8 cellular contexts compared by ENCODE assay signal in the genomic region with DNA sequence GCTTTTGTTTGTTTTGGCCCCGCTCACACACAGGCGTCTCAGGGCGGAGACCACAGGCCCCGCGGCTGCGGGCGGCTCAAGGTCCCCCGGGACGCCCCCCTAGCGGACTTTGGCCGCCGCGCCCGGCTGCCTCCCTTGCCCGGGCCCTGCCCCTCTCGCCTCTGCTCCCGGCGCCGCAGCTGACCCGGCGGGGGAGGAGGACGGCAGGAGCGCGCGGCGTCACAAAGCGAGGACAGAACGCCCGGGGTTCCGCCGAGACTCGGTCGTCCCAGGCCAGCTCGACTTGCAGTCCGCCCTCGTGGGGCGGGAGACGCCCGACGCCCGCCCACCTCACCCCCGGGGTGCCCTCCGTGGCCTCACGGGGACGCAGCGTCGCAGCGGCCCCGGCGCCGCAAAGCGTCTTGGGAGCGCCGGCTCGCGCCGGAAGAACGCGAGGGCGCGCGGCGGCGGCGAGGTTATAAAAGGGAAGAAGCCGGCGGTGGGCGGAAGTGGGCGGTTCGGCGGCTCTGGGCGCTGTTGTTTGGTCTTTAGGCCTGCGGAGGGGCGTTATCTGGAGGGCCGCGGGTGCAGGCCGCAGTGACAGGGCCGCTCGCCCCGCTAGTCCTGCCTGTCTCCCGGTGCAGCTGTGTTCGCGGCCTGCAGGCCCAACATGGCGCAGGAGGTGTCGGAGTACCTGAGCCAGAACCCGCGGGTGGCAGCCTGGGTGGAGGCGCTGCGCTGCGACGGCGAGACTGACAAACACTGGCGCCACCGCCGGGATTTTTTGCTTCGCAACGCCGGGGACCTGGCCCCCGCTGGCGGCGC. TPM values are rescaled to one million over a fixed set of nuclear protein-coding genes. Genes with fewer than 3 reads are reported as not detected.
A peak's percentile ranks its signal among the peaks of the same experiment; 100 is the strongest.
DNase-seq lines count a peak whose midpoint lies in the region; ATAC-seq and TF ChIP-seq lines count a peak whose summit lies in the region.

A gene with protein sequence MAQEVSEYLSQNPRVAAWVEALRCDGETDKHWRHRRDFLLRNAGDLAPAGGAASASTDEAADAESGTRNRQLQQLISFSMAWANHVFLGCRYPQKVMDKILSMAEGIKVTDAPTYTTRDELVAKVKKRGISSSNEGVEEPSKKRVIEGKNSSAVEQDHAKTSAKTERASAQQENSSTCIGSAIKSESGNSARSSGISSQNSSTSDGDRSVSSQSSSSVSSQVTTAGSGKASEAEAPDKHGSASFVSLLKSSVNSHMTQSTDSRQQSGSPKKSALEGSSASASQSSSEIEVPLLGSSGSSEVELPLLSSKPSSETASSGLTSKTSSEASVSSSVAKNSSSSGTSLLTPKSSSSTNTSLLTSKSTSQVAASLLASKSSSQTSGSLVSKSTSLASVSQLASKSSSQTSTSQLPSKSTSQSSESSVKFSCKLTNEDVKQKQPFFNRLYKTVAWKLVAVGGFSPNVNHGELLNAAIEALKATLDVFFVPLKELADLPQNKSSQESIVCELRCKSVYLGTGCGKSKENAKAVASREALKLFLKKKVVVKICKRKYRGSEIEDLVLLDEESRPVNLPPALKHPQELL (plus strand): TSS at position 488 of the 804 bp plus-strand sequence. CDS start 162 bp downstream, at position 650.

- H3K36me3 Mint-ChIP-seq in activated T-helper 2 cell treated with anti-CD3 and anti-CD28 coated beads, Interferon-gamma antibody, Interleukin-2, Interleukin-4, amounts not matched to agents 10 μg/mL and 5 μg/mL and 100 μg/mL, durations not matched to agents 14 hours and 24 hours and 36 hours (ENCODE audit: low read depth), result peaks cover 43% of the 10 kb centered on the region
- peaks cover 8% of the 10 kb centered on the region for H3K36me3 Mint-ChIP-seq in natural killer cell

- peak within 1 kb of the TSS; percentile 98 for H3K4me3 ChIP-seq in H7 (ENCODE audit: insufficient read depth, low read depth, low read length)
- peak within 1 kb of the TSS; percentile 84 for H3K4me3 ChIP-seq in Loucy (ENCODE audit: low read length, poor library complexity, severe bottlenecking)
- H3K4me3 ChIP-seq in RWPE2 (ENCODE audit: severe bottlenecking), result peak within 1 kb of the TSS; percentile 76
- peak within 1 kb of the TSS; percentile 83 for H3K4me3 ChIP-seq in fibroblast of mammary gland (ENCODE audit: control insufficient read depth, low read depth, low read length)

- peaks cover 47% of the 10 kb centered on the region for H4K20me1 ChIP-seq in Loucy (ENCODE audit: insufficient read depth, low read length, poor library complexity, severe bottlenecking)

- peaks cover 7% of the 10 kb centered on the region; the same call in 1 of the 2 replicates for H3F3A ChIP-seq in Loucy (ENCODE audit: low read depth)

- H3K9ac ChIP-seq in ES-I3 (ENCODE audit: low read depth, low read length) (peak within 1 kb of the TSS; percentile 73), Loucy (ENCODE audit: low read depth, low read length, poor library complexity, severe bottlenecking) (peak within 1 kb of the TSS; percentile 98)

- peak; percentile 79 for ATAC-seq in RWPE2 (ENCODE audit: low read depth)
- ATAC-seq in natural killer cell, result peak; percentile 85 to 94 (median 87)

- H3K4me2 ChIP-seq in Loucy (ENCODE audit: low read depth, low read length, poor library complexity, severe bottlenecking), result peak within 1 kb of the TSS; percentile 99

- H3K4me1 ChIP-seq in ES-I3 (ENCODE audit: insufficient read depth, low read length) (no peaks in the 10 kb centered on the region), Loucy (ENCODE audit: insufficient read depth, low read length, poor library complexity, severe bottlenecking) (peaks cover 47% of the 10 kb centered on the region), RWPE2 (ENCODE audit: insufficient read depth, poor library complexity, severe bottlenecking) (peaks cover 24% of the 10 kb centered on the region)

- TF ChIP-seq CTCF in Loucy (conservative IDR thresholded peaks at IDR 0.05; ENCODE audit: low read length) (no peak), RWPE2 (IDR thresholded peaks at IDR 0.05; ENCODE audit: poor library complexity, severe bottlenecking) (peak; percentile 7), fibroblast of mammary gland (conservative IDR thresholded peaks at IDR 0.05; ENCODE audit: control insufficient read depth, insufficient read depth, low read depth, low read length) (no peak), natural killer cell (IDR thresholded peaks at IDR 0.05) (no peak)

- peak within 1 kb of the TSS; percentile 87 for H3K27ac ChIP-seq in RWPE2 (ENCODE audit: poor library complexity, severe bottlenecking)

- H3K9me2 ChIP-seq in Loucy (replicated peaks; ENCODE audit: low read depth, low read length), result no peaks in the 10 kb centered on the region

- H2AFZ ChIP-seq in Loucy (ENCODE audit: low read length), result peak within 1 kb of the TSS; percentile 70

- H3K9me3 ChIP-seq in ES-I3 (ENCODE audit: control insufficient read depth, insufficient read depth, low read length) (no peaks in the 10 kb centered on the region), Loucy (ENCODE audit: insufficient read depth, low read depth, low read length) (no peaks in the 10 kb centered on the region), RWPE2 (ENCODE audit: severe bottlenecking) (no peaks in the 10 kb centered on the region)

- no peaks in the 10 kb centered on the region for H3K9me3 Mint-ChIP-seq in activated T-helper 2 cell treated with anti-CD3 and anti-CD28 coated beads, Interferon-gamma antibody, Interleukin-2, Interleukin-4, amounts not matched to agents 10 μg/mL and 5 μg/mL and 100 μg/mL, durations not matched to agents 14 hours and 24 hours and 36 hours
- no peaks in the 10 kb centered on the region for H3K9me3 Mint-ChIP-seq in natural killer cell

- peaks cover 63% of the 10 kb centered on the region for H3K79me2 ChIP-seq in Loucy (ENCODE audit: insufficient read depth, low read length)

- no peaks in the 10 kb centered on the region for H3K27me3 ChIP-seq in H7 (ENCODE audit: control insufficient read depth, insufficient read depth, low read length)
- H3K27me3 ChIP-seq in Loucy (ENCODE audit: insufficient read depth, low read length, poor library complexity, severe bottlenecking), result no peaks in the 10 kb centered on the region
- H3K27me3 ChIP-seq in RWPE2 (ENCODE audit: insufficient read depth, poor library complexity, severe bottlenecking), result no peaks in the 10 kb centered on the region

- H3K4me1 Mint-ChIP-seq in activated T-helper 2 cell treated with anti-CD3 and anti-CD28 coated beads, Interferon-gamma antibody, Interleukin-2, Interleukin-4, amounts not matched to agents 10 μg/mL and 5 μg/mL and 100 μg/mL, durations not matched to agents 14 hours and 24 hours and 36 hours (ENCODE audit: low read depth), result peaks cover 37% of the 10 kb centered on the region
- H3K4me1 Mint-ChIP-seq in natural killer cell, result peaks cover 42 to 47% of the 10 kb centered on the region in 2 donors

- peak within 1 kb of the TSS; percentile 99 for H3K4me3 Mint-ChIP-seq in activated T-helper 2 cell treated with anti-CD3 and anti-CD28 coated beads, Interferon-gamma antibody, Interleukin-2, Interleukin-4, amounts not matched to agents 10 μg/mL and 5 μg/mL and 100 μg/mL, durations not matched to agents 14 hours and 24 hours and 36 hours (ENCODE audit: low read depth)
- peak within 1 kb of the TSS; percentile 95 for H3K4me3 Mint-ChIP-seq in natural killer cell

- H3K36me3 ChIP-seq in ES-I3 (ENCODE audit: insufficient read depth, low read length) (peaks cover 13% of the 10 kb centered on the region), H7 (replicated peaks; ENCODE audit: control insufficient read depth, insufficient read depth, low read length) (peaks cover 17% of the 10 kb centered on the region), Loucy (ENCODE audit: insufficient read depth, low read length) (peaks cover 26% of the 10 kb centered on the region), RWPE2 (ENCODE audit: low read depth) (peaks cover 40% of the 10 kb centered on the region)

- DNase-seq in H7 (peak; percentile 93), RWPE2 (ENCODE audit: low spot score) (peak; percentile 87), fibroblast of mammary gland (ENCODE audit: low read depth) (peak; percentile 90), natural killer cell (peak; percentile 93)
- DNase-seq in activated T-helper 2 cell treated with anti-CD3 and anti-CD28 coated beads, Interferon-gamma antibody, Interleukin-2, Interleukin-4, amounts not matched to agents 10 μg/mL and 5 μg/mL and 100 μg/mL, durations not matched to agents 14 hours and 24 hours and 36 hours (ENCODE audit: low spot score), result peak; percentile 94
- DNase-seq in stimulated activated naive CD4-positive, alpha-beta T cell treated with Interleukin-2 at 50 U/mL for 16 hours (lab: John Stamatoyannopoulos, UW), result peak; percentile 90

- peak within 1 kb of the TSS; percentile 98 for H3K27ac Mint-ChIP-seq in activated T-helper 2 cell treated with anti-CD3 and anti-CD28 coated beads, Interferon-gamma antibody, Interleukin-2, Interleukin-4, amounts not matched to agents 10 μg/mL and 5 μg/mL and 100 μg/mL, durations not matched to agents 14 hours and 24 hours and 36 hours
- H3K27ac Mint-ChIP-seq in natural killer cell, result peak within 1 kb of the TSS; percentile 95 to 96

- intact Hi-C loops in activated T-helper 2 cell treated with anti-CD3 and anti-CD28 coated beads, Interferon-gamma antibody, Interleukin-2, Interleukin-4, amounts not matched to agents 10 μg/mL and 5 μg/mL and 100 μg/mL, durations not matched to agents 14 hours and 24 hours and 36 hours (cut with micrococcal nuclease), result loop anchor here (1.0 to 10.0 kb wide), 6 partner anchors 38 to 1030 kb away; a partner anchor contains a TSS
- intact Hi-C loops in natural killer cell (cut with micrococcal nuclease), result loop anchor here (1.0 to 5.0 kb wide), 4 partner anchors 37 to 346 kb away; a partner anchor contains a TSS

- H3K27me3 Mint-ChIP-seq in activated T-helper 2 cell treated with anti-CD3 and anti-CD28 coated beads, Interferon-gamma antibody, Interleukin-2, Interleukin-4, amounts not matched to agents 10 μg/mL and 5 μg/mL and 100 μg/mL, durations not matched to agents 14 hours and 24 hours and 36 hours (ENCODE audit: low read depth), result no peaks in the 10 kb centered on the region
- H3K27me3 Mint-ChIP-seq in natural killer cell (ENCODE audit: low read depth in 2 of 2), result no peaks in the 10 kb centered on the region

RNA-seq across cellular contexts. Expression of the gene that starts here (rescaled TPM):
- 17.0 and 19.7 TPM in 2 replicates for total RNA-seq in H7 (2014; rRNA removed; shearing (Covaris generic))
- total RNA-seq in activated T-helper 2 cell treated with anti-CD3 and anti-CD28 coated beads, Interferon-gamma antibody, Interleukin-2, Interleukin-4, amounts not matched to agents 10 μg/mL and 5 μg/mL and 100 μg/mL, durations not matched to agents 14 hours and 24 hours and 36 hours, result 23.3 and 25.3 TPM in 2 replicates
- 10 to 100 TPM; 24.2 to 27.3 (median 25.7) TPM for total RNA-seq in natural killer cell

Comparison
In these comparisons a context has a peak if more than half of its experiments do, and no peak if none do; other contexts are left out.
1. Peak in every context shown above with its lines: DNase-seq, ATAC-seq, H3K4me3 ChIP-seq and H3K27ac ChIP-seq.